Comparison of ENCODE assay signal across 19 cellular contexts in genomic region chr7:132218876-132219275, GRCh38.
DNase-seq lines count a peak whose midpoint lies in the region; ATAC-seq, FAIRE-seq and TF ChIP-seq lines count a peak whose summit lies in the region.
"Had no signal": no experiment of that assay in that cellular context is flagged by ENCODE, and none has a peak within 500 bp of the region (broad histone marks: within the 10 kb centered on the region; RNA-seq: fewer than 3 reads in every experiment).

No MANE protein-coding gene starts in this region.

- no peaks in the 10 kb centered on the region for H3K79me2 ChIP-seq in HepG2 (ENCODE audit: insufficient read depth, low read length)

- peak overlapping the region; percentile 59 for H3K4me2 ChIP-seq in HepG2 (ENCODE audit: low read depth, low read length)
- H3K4me2 ChIP-seq: PC-9 had no signal

- H3K4me1 ChIP-seq in HepG2 (ENCODE audit: insufficient read depth, low read length) (peaks cover 60% of the 10 kb centered on the region), right lobe of liver (no peaks in the 10 kb centered on the region)
- H3K4me1 ChIP-seq: BE2C had no signal

- ATAC-seq in HepG2 (peak; percentile 65), right lobe of liver (no peak)
- ATAC-seq: CD8-positive, alpha-beta T cell; GM12878; T-cell had no signal

- intact Hi-C loops in HepG2 (cut with micrococcal nuclease; ENCODE audit: unreplicated experiment): loop anchor here (2.0 kb wide), 1 partner anchor 32 kb away; no protein-coding TSS in a partner anchor
- intact Hi-C loops in right lobe of liver (cut with DNase I): no loop called here

- H3K36me3 ChIP-seq in HepG2 (replicated peaks in 1 of 2; ENCODE audit: control insufficient read depth in 1 of 2, insufficient read depth in 2 of 2, low read length in 2 of 2): no peaks in the 10 kb centered on the region
- no peaks in the 10 kb centered on the region for H3K36me3 ChIP-seq in right lobe of liver

- WGBS in HepG2 (ENCODE audit: low lambda C conversion rate): 0% methylated on average over 4 of the region's 4 CpGs
- 66% methylated on average over 4 of the region's 4 CpGs for WGBS in right lobe of liver (ENCODE audit: insufficient coverage, low coverage, low lambda C conversion rate, missing lambda C conversion rate)

- H3K9ac ChIP-seq in HepG2 (ENCODE audit: insufficient read depth, low read depth, low read length): peak overlapping the region; percentile 51; the same call in 1 of the 2 replicates

- TF ChIP-seq POLR2A in HepG2 (IDR thresholded peaks at IDR 0.05; ENCODE audit: insufficient read depth in 1 of 2, low read depth in 2 of 2, low read length in 2 of 2) (no peak), right lobe of liver (IDR thresholded peaks at IDR 0.05) (no peak), H54 (IDR thresholded peaks at IDR 0.05; ENCODE audit: low read depth, low read length) (no peak)

- TF ChIP-seq CTCF in HepG2 (CRISPR knock-in tag; IDR thresholded peaks at IDR 0.05): no peak
- no peak for TF ChIP-seq CTCF in right lobe of liver (IDR thresholded peaks at IDR 0.05)

- POLR2A ChIA-PET in HepG2 (lab: Yijun Ruan, JAX): interaction anchor here (0.9 to 1.9 kb wide), 3 partner anchors 21 to 33 kb away, joined by 3 to 4 read pairs (median 4); no protein-coding TSS in a partner anchor

- TF ChIP-seq RAD21 in HepG2 (CRISPR knock-in tag; IDR thresholded peaks at IDR 0.05): no peak

- 0 out of 5 replicates have a peak, but pooled peaks cover 0 to 1% of the 10 kb centered on the region in 2 experiments for H3K27me3 ChIP-seq in HepG2 (ENCODE audit: control insufficient read depth in 1 of 2, insufficient read depth in 2 of 2, low read length in 2 of 2)
- H3K27me3 ChIP-seq in right lobe of liver: no peaks in the 10 kb centered on the region
- H3K27me3 ChIP-seq: BE2C had no signal

- in situ Hi-C loops in HepG2 (cut with HindIII; ENCODE audit: extremely low pct_ligation_motif_present, low pct_unique_long_range_greater_than_20kb): no loop called here

- BruUV-seq in HepG2 (replicated peaks; lab: Mats Ljungman, UMichigan): no TSS peak

- CTCF ChIA-PET in HepG2 (lab: Yijun Ruan, JAX; ENCODE audit: low intra/inter-chr PET ratio, low total read pairs): no interaction called here

- no peak overlapping the region for H2AFZ ChIP-seq in HepG2 (ENCODE audit: low read length)
- H2AFZ ChIP-seq: PC-9 had no signal

- DNase-seq in HepG2 (ENCODE audit: low spot score) (peak; percentile 89), right lobe of liver (no peak), NCI-H146 treated with DMSO at 0.1 percent for 48 hours (lab: John Stamatoyannopoulos, UW; ENCODE audit: unreplicated experiment) (peak; percentile 2), NCI-H748 (lab: John Stamatoyannopoulos, UW; ENCODE audit: unreplicated experiment) (peak; percentile 65), HPDE6-E6E7 (ENCODE audit: extremely low spot score) (no peak), NCI-H1930 (lab: John Stamatoyannopoulos, UW) (no peak), H54 (ENCODE audit: insufficient read length, low spot score) (no peak)
- DNase-seq: BE2C; CD8-positive, alpha-beta T cell; DMS 273 treated with DMSO at 0.1 percent for 48 hours; H9; Karpas-422; NCI-H2081; NCI-H524; PC-9; T-cell; T1000 had no signal

- peak; percentile 47 for FAIRE-seq in HepG2 (lab: Jason Lieb, UNC)
- FAIRE-seq in H54 (lab: Jason Lieb, UNC): no peak
- FAIRE-seq: GM12878, GM18507 had no signal

- H4K20me1 ChIP-seq in HepG2 (ENCODE audit: insufficient read depth, low read length): no peaks in the 10 kb centered on the region

- TF ChIP-seq EP300 in HepG2 (IDR thresholded peaks at IDR 0.05; ENCODE audit: low read depth in 2 of 2, low read length in 2 of 2) (peak in 1 of 2 experiments; percentile 94; a peak in 2 of 4 replicates), HepG2 (CRISPR knock-in tag; IDR thresholded peaks at IDR 0.05; ENCODE audit: borderline replicate concordance) (peak; percentile 82)

- H3K27ac ChIP-seq in HepG2 (ENCODE audit: extremely low read length, insufficient read depth, low read length) (peak overlapping the region; percentile 65), right lobe of liver (no peak overlapping the region)
- H3K27ac ChIP-seq: PC-9 had no signal

- H3K9me3 ChIP-seq in HepG2 (ENCODE audit: low read length): no peaks in the 10 kb centered on the region
- H3K9me3 ChIP-seq in right lobe of liver: no peaks in the 10 kb centered on the region
- H3K9me3 ChIP-seq: BE2C had no signal

- no peak overlapping the region; a peak in 1 of 6 replicates for H3K4me3 ChIP-seq in HepG2 (replicated peaks in 1 of 3; ENCODE audit: insufficient read depth in 1 of 3, low read depth in 2 of 3, low read length in 3 of 3)
- H3K4me3 ChIP-seq in right lobe of liver: no peak overlapping the region
- H3K4me3 ChIP-seq: GM12878, PC-9 had no signal

TF ChIP-seq in HepG2, 621 proteins besides CTCF, POLR2A, EP300 and RAD21 (continues in another document):
- no peak for TF ChIP-seq ZNF557 (CRISPR knock-in tag; IDR thresholded peaks at IDR 0.05)
- TF ChIP-seq SNAPC4 (CRISPR knock-in tag; IDR thresholded peaks at IDR 0.05): no peak
- TF ChIP-seq PAXIP1 (CRISPR knock-in tag; conservative IDR thresholded peaks at IDR 0.05): peak; percentile 61
- no peak for TF ChIP-seq ZNF34 (CRISPR knock-in tag; IDR thresholded peaks at IDR 0.05; ENCODE audit: borderline replicate concordance)
- TF ChIP-seq ATRX (CRISPR knock-in tag; IDR thresholded peaks at IDR 0.05; ENCODE audit: borderline replicate concordance): no peak
- no peak for TF ChIP-seq ZSCAN29 (CRISPR knock-in tag; conservative IDR thresholded peaks at IDR 0.05)
- TF ChIP-seq SNAPC5 (CRISPR knock-in tag; IDR thresholded peaks at IDR 0.05; ENCODE audit: borderline replicate concordance): no peak
- no peak for TF ChIP-seq ZNF296 (CRISPR knock-in tag; conservative IDR thresholded peaks at IDR 0.05)
- no peak for TF ChIP-seq SRY (CRISPR knock-in tag; IDR thresholded peaks at IDR 0.05)
- no peak for TF ChIP-seq TBP (CRISPR knock-in tag; IDR thresholded peaks at IDR 0.05)
- TF ChIP-seq POLR2G (IDR thresholded peaks at IDR 0.05; ENCODE audit: low read depth, low read length): peak; percentile 47; the same call in 1 of the 2 replicates
- TF ChIP-seq FOXA3 (CRISPR knock-in tag; IDR thresholded peaks at IDR 0.05): peak; percentile 87
- no peak for TF ChIP-seq TGIF2 (CRISPR knock-in tag; IDR thresholded peaks at IDR 0.05)

Comparison
In these comparisons a context has a peak if more than half of its experiments do, and no peak if none do; other contexts are left out.
1. DNase-seq: peak in HepG2 (single experiment), NCI-H146 treated with DMSO at 0.1 percent for 48 hours (single experiment) and NCI-H748 (single experiment); none in right lobe of liver (0 of 3), HPDE6-E6E7 (single experiment), NCI-H1930 (0 of 2) and H54 (single experiment).